Comparison of ENCODE assay signal across 1 cellular context in the genomic region with DNA sequence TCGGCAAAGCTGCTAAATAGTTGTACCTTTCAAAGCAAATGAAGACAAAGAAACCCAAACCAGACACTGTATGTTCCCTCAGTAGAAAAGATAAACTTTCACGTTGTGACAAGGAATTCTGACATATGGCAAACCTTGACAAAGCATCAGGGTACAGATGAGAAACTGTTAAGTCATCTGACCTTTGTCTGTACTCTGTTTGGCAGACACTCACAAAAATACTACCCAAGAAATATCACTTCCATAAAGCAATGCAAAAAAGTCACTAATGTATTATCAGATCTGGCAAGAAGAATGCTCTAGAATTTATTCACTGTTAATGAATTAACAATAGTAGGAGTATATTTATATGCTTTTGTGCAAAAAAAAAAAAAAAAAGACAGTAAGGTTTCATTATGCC.
TF ChIP-seq lines count a peak whose summit lies in the region.

No MANE protein-coding gene starts in this region.

TF ChIP-seq in GM23338, 12 proteins besides CTCF, POLR2A, EP300 and RAD21 (continued from another document):
- TF ChIP-seq, protein P1, sequence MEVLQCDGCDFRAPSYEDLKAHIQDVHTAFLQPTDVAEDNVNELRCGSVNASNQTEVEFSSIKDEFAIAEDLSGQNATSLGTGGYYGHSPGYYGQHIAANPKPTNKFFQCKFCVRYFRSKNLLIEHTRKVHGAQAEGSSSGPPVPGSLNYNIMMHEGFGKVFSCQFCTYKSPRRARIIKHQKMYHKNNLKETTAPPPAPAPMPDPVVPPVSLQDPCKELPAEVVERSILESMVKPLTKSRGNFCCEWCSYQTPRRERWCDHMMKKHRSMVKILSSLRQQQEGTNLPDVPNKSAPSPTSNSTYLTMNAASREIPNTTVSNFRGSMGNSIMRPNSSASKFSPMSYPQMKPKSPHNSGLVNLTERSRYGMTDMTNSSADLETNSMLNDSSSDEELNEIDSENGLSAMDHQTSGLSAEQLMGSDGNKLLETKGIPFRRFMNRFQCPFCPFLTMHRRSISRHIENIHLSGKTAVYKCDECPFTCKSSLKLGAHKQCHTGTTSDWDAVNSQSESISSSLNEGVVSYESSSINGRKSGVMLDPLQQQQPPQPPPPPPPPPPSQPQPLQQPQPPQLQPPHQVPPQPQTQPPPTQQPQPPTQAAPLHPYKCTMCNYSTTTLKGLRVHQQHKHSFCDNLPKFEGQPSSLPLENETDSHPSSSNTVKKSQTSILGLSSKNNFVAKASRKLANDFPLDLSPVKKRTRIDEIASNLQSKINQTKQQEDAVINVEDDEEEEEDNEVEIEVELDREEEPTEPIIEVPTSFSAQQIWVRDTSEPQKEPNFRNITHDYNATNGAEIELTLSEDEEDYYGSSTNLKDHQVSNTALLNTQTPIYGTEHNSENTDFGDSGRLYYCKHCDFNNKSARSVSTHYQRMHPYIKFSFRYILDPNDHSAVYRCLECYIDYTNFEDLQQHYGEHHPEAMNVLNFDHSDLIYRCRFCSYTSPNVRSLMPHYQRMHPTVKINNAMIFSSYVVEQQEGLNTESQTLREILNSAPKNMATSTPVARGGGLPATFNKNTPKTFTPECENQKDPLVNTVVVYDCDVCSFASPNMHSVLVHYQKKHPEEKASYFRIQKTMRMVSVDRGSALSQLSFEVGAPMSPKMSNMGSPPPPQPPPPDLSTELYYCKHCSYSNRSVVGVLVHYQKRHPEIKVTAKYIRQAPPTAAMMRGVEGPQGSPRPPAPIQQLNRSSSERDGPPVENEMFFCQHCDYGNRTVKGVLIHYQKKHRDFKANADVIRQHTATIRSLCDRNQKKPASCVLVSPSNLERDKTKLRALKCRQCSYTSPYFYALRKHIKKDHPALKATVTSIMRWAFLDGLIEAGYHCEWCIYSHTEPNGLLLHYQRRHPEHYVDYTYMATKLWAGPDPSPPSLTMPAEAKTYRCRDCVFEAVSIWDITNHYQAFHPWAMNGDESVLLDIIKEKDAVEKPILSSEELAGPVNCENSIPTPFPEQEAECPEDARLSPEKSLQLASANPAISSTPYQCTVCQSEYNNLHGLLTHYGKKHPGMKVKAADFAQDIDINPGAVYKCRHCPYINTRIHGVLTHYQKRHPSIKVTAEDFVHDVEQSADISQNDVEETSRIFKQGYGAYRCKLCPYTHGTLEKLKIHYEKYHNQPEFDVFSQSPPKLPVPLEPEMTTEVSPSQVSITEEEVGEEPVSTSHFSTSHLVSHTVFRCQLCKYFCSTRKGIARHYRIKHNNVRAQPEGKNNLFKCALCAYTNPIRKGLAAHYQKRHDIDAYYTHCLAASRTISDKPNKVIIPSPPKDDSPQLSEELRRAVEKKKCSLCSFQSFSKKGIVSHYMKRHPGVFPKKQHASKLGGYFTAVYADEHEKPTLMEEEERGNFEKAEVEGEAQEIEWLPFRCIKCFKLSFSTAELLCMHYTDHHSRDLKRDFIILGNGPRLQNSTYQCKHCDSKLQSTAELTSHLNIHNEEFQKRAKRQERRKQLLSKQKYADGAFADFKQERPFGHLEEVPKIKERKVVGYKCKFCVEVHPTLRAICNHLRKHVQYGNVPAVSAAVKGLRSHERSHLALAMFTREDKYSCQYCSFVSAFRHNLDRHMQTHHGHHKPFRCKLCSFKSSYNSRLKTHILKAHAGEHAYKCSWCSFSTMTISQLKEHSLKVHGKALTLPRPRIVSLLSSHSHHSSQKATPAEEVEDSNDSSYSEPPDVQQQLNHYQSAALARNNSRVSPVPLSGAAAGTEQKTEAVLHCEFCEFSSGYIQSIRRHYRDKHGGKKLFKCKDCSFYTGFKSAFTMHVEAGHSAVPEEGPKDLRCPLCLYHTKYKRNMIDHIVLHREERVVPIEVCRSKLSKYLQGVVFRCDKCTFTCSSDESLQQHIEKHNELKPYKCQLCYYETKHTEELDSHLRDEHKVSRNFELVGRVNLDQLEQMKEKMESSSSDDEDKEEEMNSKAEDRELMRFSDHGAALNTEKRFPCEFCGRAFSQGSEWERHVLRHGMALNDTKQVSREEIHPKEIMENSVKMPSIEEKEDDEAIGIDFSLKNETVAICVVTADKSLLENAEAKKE (CRISPR knock-in tag; IDR thresholded peaks at IDR 0.05), result no peak
- TF ChIP-seq POLR2AphosphoS5 (IDR thresholded peaks at IDR 0.05; ENCODE audit: low read depth), result no peak
- no peak for TF ChIP-seq NANOG (IDR thresholded peaks at IDR 0.05; ENCODE audit: borderline replicate concordance)
- TF ChIP-seq ZNF331 (CRISPR knock-in tag; IDR thresholded peaks at IDR 0.05; ENCODE audit: low read depth), result no peak
- TF ChIP-seq CREB1 (CRISPR knock-in tag; IDR thresholded peaks at IDR 0.05; ENCODE audit: low read depth), result no peak
- TF ChIP-seq STAT1 (IDR thresholded peaks at IDR 0.05; ENCODE audit: unreplicated experiment), result no peak
TF ChIP-seq in GM23338: peak in this region for 0.
